Comparison of ENCODE assay signal across 10 cellular contexts in genomic region chr2:28620801-28621171, GRCh38.
A peak's percentile ranks its signal among the peaks of the same experiment; 100 is the strongest.
DNase-seq lines count a peak whose midpoint lies in the region; ATAC-seq, FAIRE-seq and TF ChIP-seq lines count a peak whose summit lies in the region.
"Had no signal": no experiment of that assay in that cellular context is flagged by ENCODE, and none has a peak within 500 bp of the region (broad histone marks: within the 10 kb centered on the region; RNA-seq: fewer than 3 reads in every experiment).

No MANE protein-coding gene starts in this region.

- SMC1A ChIA-PET in GM12878 (lab: Charles Lee; ENCODE audit: uncharacterized antibody, unreplicated experiment) = interaction anchor here (0.7 to 1.6 kb wide), 2 partner anchors 9 to 134 kb away, joined by 3 to 5 read pairs; no protein-coding TSS in a partner anchor

- POLR2A ChIA-PET in activated CD4-positive, alpha-beta T cell treated with anti-CD3 and anti-CD28 coated beads for 36 hours (lab: Charles Lee) = interaction anchor here (1.1 kb wide), 1 partner anchor 37 kb away, joined by 4 read pairs; no protein-coding TSS in a partner anchor
- POLR2A ChIA-PET in GM12878 (lab: Charles Lee) = no interaction called here

- peaks cover 5% of the 10 kb centered on the region for H3K9me3 Mint-ChIP-seq in activated CD4-positive, alpha-beta T cell treated with anti-CD3 and anti-CD28 coated beads for 36 hours (ENCODE audit: low read depth)

- RAD21 ChIA-PET in GM12878 (lab: Charles Lee; ENCODE audit: unreplicated experiment) = no interaction called here

- H3K27ac ChIP-seq in GM12878 (ENCODE audit: control insufficient read depth, insufficient read depth) = no peak overlapping the region
- H3K27ac ChIP-seq in mesodermal cell (ENCODE audit: low read depth, low read length, severe bottlenecking) = peak overlapping the region; percentile 96
- peak overlapping the region; percentile 82 for H3K27ac ChIP-seq in temporal lobe (ENCODE audit: low read depth, low read length)

- CTCF ChIA-PET in activated CD4-positive, alpha-beta T cell treated with anti-CD3 and anti-CD28 coated beads for 36 hours (lab: Charles Lee) = interaction anchor here (2.0 to 2.9 kb wide), 2 partner anchors 9 to 26 kb away, joined by 9 to 18 read pairs; no protein-coding TSS in a partner anchor
- CTCF ChIA-PET in GM12878 (lab: Yijun Ruan, JAX) = interaction anchor here (1.1 to 2.7 kb wide), 3 partner anchors 27 to 135 kb away, joined by 3 to 10 read pairs (median 4); no protein-coding TSS in a partner anchor

- no peak overlapping the region for H3K9ac ChIP-seq in GM12878 (ENCODE audit: control insufficient read depth, insufficient read depth, low read length)

- H3K27ac Mint-ChIP-seq in activated CD4-positive, alpha-beta T cell treated with anti-CD3 and anti-CD28 coated beads for 36 hours = peak overlapping the region; percentile 96

- peaks cover 2% of the 10 kb centered on the region for H3K36me3 Mint-ChIP-seq in activated CD4-positive, alpha-beta T cell treated with anti-CD3 and anti-CD28 coated beads for 36 hours (ENCODE audit: low read depth)

- H3K36me3 ChIP-seq in GM12878 (ENCODE audit: control insufficient read depth in 2 of 2, insufficient read depth in 2 of 2, low read length in 1 of 2) = no peaks in the 10 kb centered on the region
- H3K36me3 ChIP-seq in mesodermal cell (ENCODE audit: control insufficient read depth, insufficient read depth, low read length) = no peaks in the 10 kb centered on the region

- H3K4me3 ChIP-seq in GM12878 (no peak overlapping the region), mesodermal cell (ENCODE audit: extremely low read depth, insufficient read depth, low read length, poor library complexity, severe bottlenecking) (no peak overlapping the region)

- no peak for FAIRE-seq in GM12878 (lab: Jason Lieb, UNC)
- FAIRE-seq: A204.1, GM18507 had no signal

- WGBS in GM12878 (ENCODE audit: insufficient coverage, insufficient replicate concordance, low lambda C conversion rate, missing lambda C conversion rate) = 87% methylated on average over 4 of the region's 4 CpGs
- WGBS in mesodermal cell (ENCODE audit: insufficient coverage in 2 of 2), 2 experiments = 93 to 97% methylated on average over 3 to 4 of the region's 4 CpGs

- no peak for ATAC-seq in activated CD4-positive, alpha-beta T cell treated with anti-CD3 and anti-CD28 coated beads for 36 hours
- ATAC-seq in GM12878 = no peak
- no peak for ATAC-seq in GM21367 (IDR thresholded peaks at IDR 0.05; ENCODE audit: unreplicated experiment)

- no peaks in the 10 kb centered on the region for H3K9me3 ChIP-seq in GM12878 (replicated peaks; ENCODE audit: control insufficient read depth, insufficient read depth, low read length)
- H3K9me3 ChIP-seq in mesodermal cell (ENCODE audit: control insufficient read depth, low read length) = no peaks in the 10 kb centered on the region

- TF ChIP-seq CTCF in GM12878 (IDR thresholded peaks at IDR 0.05 in 2 of 3, conservative IDR thresholded peaks at IDR 0.05 in 1 of 3; ENCODE audit: control insufficient read depth in 2 of 3, extremely low read depth in 1 of 3, insufficient read depth in 1 of 3, low read depth in 3 of 3, low read length in 3 of 3) = no peak

- peaks cover 21% of the 10 kb centered on the region for H3K4me1 ChIP-seq in GM12878 (ENCODE audit: control insufficient read depth, insufficient read depth, low read length)
- H3K4me1 ChIP-seq in mesodermal cell (ENCODE audit: control insufficient read depth, insufficient read depth, low read length, poor library complexity, severe bottlenecking) = peaks cover 36% of the 10 kb centered on the region

- intact Hi-C loops in activated CD4-positive, alpha-beta T cell treated with anti-CD3 and anti-CD28 coated beads for 36 hours (cut with DNase I, micrococcal nuclease) = loop anchor here (1.0 to 10.0 kb wide), 3 partner anchors 130 to 1524 kb away; partner anchors contain the start of genes PPP1CB (in 2 of the 2) and YPEL5 (in 1 of the 2)
- intact Hi-C loops in GM12878 (cut with micrococcal nuclease; ENCODE audit: unreplicated experiment) = no loop called here

- H2AFZ ChIP-seq in GM12878 (ENCODE audit: control insufficient read depth, low read depth, low read length) = peak overlapping the region; percentile 80; the same call in 1 of the 2 replicates

- H3K4me3 Mint-ChIP-seq in activated CD4-positive, alpha-beta T cell treated with anti-CD3 and anti-CD28 coated beads for 36 hours = no peak overlapping the region

- no peaks in the 10 kb centered on the region; a peak in 2 of 4 replicates for H3K27me3 ChIP-seq in GM12878 (replicated peaks in 1 of 2; ENCODE audit: control insufficient read depth in 2 of 2, insufficient read depth in 2 of 2, low read length in 1 of 2)

- DNase-seq in activated CD4-positive, alpha-beta T cell treated with anti-CD3 and anti-CD28 coated beads for 36 hours = peak; percentile 18
- DNase-seq in activated CD4-positive, alpha-beta T cell treated with anti-CD3 and anti-CD28 coated beads, Interleukin-2, amount 50 U/mL, for 4 hours = no peak
- DNase-seq in GM12878 (ENCODE audit: low read depth, low spot score) (no peak), NCI-H345 treated with DMSO at 0.1 percent for 48 hours (lab: John Stamatoyannopoulos, UW; ENCODE audit: unreplicated experiment) (no peak), mucosa of gallbladder (ENCODE audit: low spot score) (no peak)

- no peaks in the 10 kb centered on the region for H3K27me3 Mint-ChIP-seq in activated CD4-positive, alpha-beta T cell treated with anti-CD3 and anti-CD28 coated beads for 36 hours

- H3K4me2 ChIP-seq in GM12878 (ENCODE audit: control insufficient read depth, insufficient read depth) = no peak overlapping the region

- TF ChIP-seq RAD21 in GM12878 (IDR thresholded peaks at IDR 0.05; ENCODE audit: insufficient read depth, low read depth, low read length) = no peak

- in situ Hi-C loops in GM12878 (cut with MboI) = no loop called here

- H3K79me2 ChIP-seq in GM12878 (ENCODE audit: control insufficient read depth, insufficient read depth, low read length) = no peaks in the 10 kb centered on the region

- TF ChIP-seq POLR2A in GM12878 (IDR thresholded peaks at IDR 0.05; ENCODE audit: low read depth, low read length) = no peak

- TF ChIP-seq EP300 in GM12878 (IDR thresholded peaks at IDR 0.05; ENCODE audit: borderline replicate concordance in 1 of 2, control insufficient read depth in 1 of 2, low read depth in 2 of 2, low read length in 2 of 2) = no peak

- no TSS peak for BruUV-seq in GM12878 (replicated peaks; lab: Mats Ljungman, UMichigan)

- no peaks in the 10 kb centered on the region for H4K20me1 ChIP-seq in GM12878 (ENCODE audit: control insufficient read depth, insufficient read depth)

- H3K4me1 Mint-ChIP-seq in activated CD4-positive, alpha-beta T cell treated with anti-CD3 and anti-CD28 coated beads for 36 hours = peaks cover 91% of the 10 kb centered on the region

TF ChIP-seq in GM12878, 131 proteins besides CTCF, POLR2A, EP300 and RAD21:
- TF ChIP-seq, protein P1, sequence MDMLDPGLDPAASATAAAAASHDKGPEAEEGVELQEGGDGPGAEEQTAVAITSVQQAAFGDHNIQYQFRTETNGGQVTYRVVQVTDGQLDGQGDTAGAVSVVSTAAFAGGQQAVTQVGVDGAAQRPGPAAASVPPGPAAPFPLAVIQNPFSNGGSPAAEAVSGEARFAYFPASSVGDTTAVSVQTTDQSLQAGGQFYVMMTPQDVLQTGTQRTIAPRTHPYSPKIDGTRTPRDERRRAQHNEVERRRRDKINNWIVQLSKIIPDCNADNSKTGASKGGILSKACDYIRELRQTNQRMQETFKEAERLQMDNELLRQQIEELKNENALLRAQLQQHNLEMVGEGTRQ (IDR thresholded peaks at IDR 0.05; ENCODE audit: borderline replicate concordance, low read depth, low read length) = no peak
